1 cellular context compared by ENCODE assay signal in the genomic region with DNA sequence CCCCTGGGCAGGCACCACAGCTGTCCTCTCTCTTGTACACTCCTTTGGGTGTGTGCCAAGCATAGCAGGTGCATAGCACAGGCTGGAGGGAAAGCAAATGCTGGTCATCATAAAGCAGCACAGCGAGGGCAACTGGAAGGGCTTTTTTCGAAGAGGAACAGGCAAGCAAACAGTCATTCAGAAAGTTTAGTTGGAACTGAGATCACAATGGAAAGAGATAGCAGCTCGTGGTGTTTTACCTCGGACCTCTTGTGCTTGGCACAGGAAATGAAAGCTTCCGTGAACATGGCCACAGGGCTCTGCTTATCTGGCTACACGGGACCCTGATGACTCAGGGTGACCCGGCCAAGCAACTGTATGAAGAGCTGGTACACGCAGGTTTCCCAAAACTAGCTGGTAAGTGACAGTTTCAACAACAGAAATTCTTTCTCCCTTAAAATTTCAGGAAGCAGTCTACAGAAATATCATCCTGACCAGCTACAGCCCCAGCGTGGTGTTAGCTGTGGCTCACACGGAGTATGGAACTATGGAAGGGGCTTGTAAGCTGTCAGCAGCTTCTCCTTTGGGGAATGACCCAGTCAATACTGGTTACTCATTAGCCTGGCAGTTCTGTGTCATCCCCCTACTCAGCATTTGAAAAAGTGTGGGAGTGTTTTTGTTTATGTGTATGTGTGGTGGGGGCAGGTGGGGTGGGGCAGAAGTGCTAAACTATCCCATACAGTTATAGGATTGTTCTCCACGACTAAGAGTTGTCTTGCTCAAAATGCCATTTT.
TF ChIP-seq lines count a peak whose summit lies in the region.

No MANE protein-coding gene starts in this region.

TF ChIP-seq in K562, 482 proteins besides CTCF, POLR2A, EP300 and RAD21 (continued from another document and continues in another):
- TF ChIP-seq MEF2A (IDR thresholded peaks at IDR 0.05; ENCODE audit: control insufficient read depth, low read depth, low read length) (no peak), POLR2AphosphoS2 (IDR thresholded peaks at IDR 0.05; ENCODE audit: low read length) (no peak), ZSCAN32 (CRISPR knock-in tag; IDR thresholded peaks at IDR 0.05) (no peak), ZNF75A (CRISPR knock-in tag; IDR thresholded peaks at IDR 0.05) (no peak), PTBP1 (IDR thresholded peaks at IDR 0.05; ENCODE audit: low read depth, low read length) (no peak), SOX6 (IDR thresholded peaks at IDR 0.05) (peak; percentile 49), ATF7 (IDR thresholded peaks at IDR 0.05) (peak; percentile 36; the same call in 1 of the 2 replicates), DIDO1 (tag; IDR thresholded peaks at IDR 0.05; ENCODE audit: low read depth) (no peak; the same call in 1 of the 2 replicates), RUNX1 (IDR thresholded peaks at IDR 0.05; ENCODE audit: low read depth) (no peak), RBM34 (IDR thresholded peaks at IDR 0.05; ENCODE audit: borderline replicate concordance, insufficient read depth, low read length) (no peak), ZNF311 (CRISPR knock-in tag; IDR thresholded peaks at IDR 0.05) (peak; percentile 57; the same call in 1 of the 2 replicates), NELFE (IDR thresholded peaks at IDR 0.05; ENCODE audit: insufficient read depth, insufficient read length) (no peak), ATF4 (CRISPR knock-in tag; IDR thresholded peaks at IDR 0.05) (no peak), KAT8 (IDR thresholded peaks at IDR 0.05; ENCODE audit: low read depth) (no peak), SRSF3 (IDR thresholded peaks at IDR 0.05; ENCODE audit: insufficient read depth, low read length) (no peak), PURB (CRISPR knock-in tag; IDR thresholded peaks at IDR 0.05; ENCODE audit: low read depth) (no peak), TCFL5 (CRISPR knock-in tag; conservative IDR thresholded peaks at IDR 0.05) (no peak), C11orf30 (IDR thresholded peaks at IDR 0.05; ENCODE audit: low read depth) (peak; percentile 18), ZFP91 (CRISPR knock-in tag; IDR thresholded peaks at IDR 0.05) (no peak), RFX1 (IDR thresholded peaks at IDR 0.05) (no peak), CBFA2T2 (conservative IDR thresholded peaks at IDR 0.05) (peak; percentile 36), RCOR1 (IDR thresholded peaks at IDR 0.05; ENCODE audit: borderline replicate concordance in 1 of 2, low read depth in 2 of 2, low read length in 2 of 2) (peak in 1 of 2 experiments; percentile 15; a peak in 1 of 4 replicates), ZNF583 (CRISPR knock-in tag; IDR thresholded peaks at IDR 0.05) (no peak), ETS2 (tag; IDR thresholded peaks at IDR 0.05; ENCODE audit: borderline replicate concordance, poor library complexity, severe bottlenecking) (no peak), ZNF217 (CRISPR knock-in tag; IDR thresholded peaks at IDR 0.05) (no peak), TBL1XR1 (IDR thresholded peaks at IDR 0.05; ENCODE audit: low read length in 2 of 2) (no peak), ZNF586 (CRISPR knock-in tag; conservative IDR thresholded peaks at IDR 0.05) (no peak), KDM1A (IDR thresholded peaks at IDR 0.05) (peak; percentile 61 to 70), EZH2 (IDR thresholded peaks at IDR 0.05; ENCODE audit: borderline replicate concordance, low read depth, low read length) (no peak), CBX3 (IDR thresholded peaks at IDR 0.05; ENCODE audit: borderline replicate concordance in 1 of 2, low read length in 2 of 2) (peak in 1 of 2 experiments; percentile 53; a peak in 1 of 3 replicates), ZNF174 (CRISPR knock-in tag; IDR thresholded peaks at IDR 0.05) (no peak), HNRNPH1 (optimal IDR thresholded peaks at IDR 0.05; ENCODE audit: low read depth, low read length) (no peak), TSHZ1 (CRISPR knock-in tag; IDR thresholded peaks at IDR 0.05) (no peak), IFI16 (CRISPR knock-in tag; IDR thresholded peaks at IDR 0.05) (no peak), NEUROD1 (IDR thresholded peaks at IDR 0.05; ENCODE audit: borderline replicate concordance, low read depth, low read length, partially characterized antibody) (no peak), TAF1 (IDR thresholded peaks at IDR 0.05; ENCODE audit: control insufficient read depth, extremely low read depth, insufficient read depth, low read length, severe bottlenecking) (peak; percentile 24), TRIM24 (IDR thresholded peaks at IDR 0.05) (peak; percentile 10 to 53; a peak in 1 of 4 replicates), OTX1 (CRISPR knock-in tag; IDR thresholded peaks at IDR 0.05) (no peak), PCBP1 (IDR thresholded peaks at IDR 0.05; ENCODE audit: low read depth, low read length, poor library complexity, severe bottlenecking) (no peak), SMAD1 (IDR thresholded peaks at IDR 0.05; ENCODE audit: low read depth, low read length, partially characterized antibody) (no peak), SETDB1 (IDR thresholded peaks at IDR 0.05; ENCODE audit: low read length) (no peak), TAF7 (tag; IDR thresholded peaks at IDR 0.05) (no peak), CREB3 (tag; conservative IDR thresholded peaks at IDR 0.05; ENCODE audit: low read depth) (peak; percentile 63; the same call in 1 of the 2 replicates), FOS (IDR thresholded peaks at IDR 0.05; ENCODE audit: extremely low read depth, insufficient read length) (peak; percentile 34), ASH1L (IDR thresholded peaks at IDR 0.05; ENCODE audit: borderline replicate concordance, low read depth, partially characterized antibody) (no peak), ZNF444 (CRISPR knock-in tag; IDR thresholded peaks at IDR 0.05) (no peak)
- TF ChIP-seq, protein P1, sequence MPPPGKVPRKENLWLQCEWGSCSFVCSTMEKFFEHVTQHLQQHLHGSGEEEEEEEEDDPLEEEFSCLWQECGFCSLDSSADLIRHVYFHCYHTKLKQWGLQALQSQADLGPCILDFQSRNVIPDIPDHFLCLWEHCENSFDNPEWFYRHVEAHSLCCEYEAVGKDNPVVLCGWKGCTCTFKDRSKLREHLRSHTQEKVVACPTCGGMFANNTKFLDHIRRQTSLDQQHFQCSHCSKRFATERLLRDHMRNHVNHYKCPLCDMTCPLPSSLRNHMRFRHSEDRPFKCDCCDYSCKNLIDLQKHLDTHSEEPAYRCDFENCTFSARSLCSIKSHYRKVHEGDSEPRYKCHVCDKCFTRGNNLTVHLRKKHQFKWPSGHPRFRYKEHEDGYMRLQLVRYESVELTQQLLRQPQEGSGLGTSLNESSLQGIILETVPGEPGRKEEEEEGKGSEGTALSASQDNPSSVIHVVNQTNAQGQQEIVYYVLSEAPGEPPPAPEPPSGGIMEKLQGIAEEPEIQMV (tag; conservative IDR thresholded peaks at IDR 0.05; ENCODE audit: low read depth): no peak
- TF ChIP-seq, protein P2, sequence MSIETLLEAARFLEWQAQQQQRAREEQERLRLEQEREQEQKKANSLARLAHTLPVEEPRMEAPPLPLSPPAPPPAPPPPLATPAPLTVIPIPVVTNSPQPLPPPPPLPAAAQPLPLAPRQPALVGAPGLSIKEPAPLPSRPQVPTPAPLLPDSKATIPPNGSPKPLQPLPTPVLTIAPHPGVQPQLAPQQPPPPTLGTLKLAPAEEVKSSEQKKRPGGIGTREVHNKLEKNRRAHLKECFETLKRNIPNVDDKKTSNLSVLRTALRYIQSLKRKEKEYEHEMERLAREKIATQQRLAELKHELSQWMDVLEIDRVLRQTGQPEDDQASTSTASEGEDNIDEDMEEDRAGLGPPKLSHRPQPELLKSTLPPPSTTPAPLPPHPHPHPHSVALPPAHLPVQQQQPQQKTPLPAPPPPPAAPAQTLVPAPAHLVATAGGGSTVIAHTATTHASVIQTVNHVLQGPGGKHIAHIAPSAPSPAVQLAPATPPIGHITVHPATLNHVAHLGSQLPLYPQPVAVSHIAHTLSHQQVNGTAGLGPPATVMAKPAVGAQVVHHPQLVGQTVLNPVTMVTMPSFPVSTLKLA (conservative IDR thresholded peaks at IDR 0.05): peak in 1 of 2 experiments; percentile 43; a peak in 2 of 4 replicates
- TF ChIP-seq, protein P3, sequence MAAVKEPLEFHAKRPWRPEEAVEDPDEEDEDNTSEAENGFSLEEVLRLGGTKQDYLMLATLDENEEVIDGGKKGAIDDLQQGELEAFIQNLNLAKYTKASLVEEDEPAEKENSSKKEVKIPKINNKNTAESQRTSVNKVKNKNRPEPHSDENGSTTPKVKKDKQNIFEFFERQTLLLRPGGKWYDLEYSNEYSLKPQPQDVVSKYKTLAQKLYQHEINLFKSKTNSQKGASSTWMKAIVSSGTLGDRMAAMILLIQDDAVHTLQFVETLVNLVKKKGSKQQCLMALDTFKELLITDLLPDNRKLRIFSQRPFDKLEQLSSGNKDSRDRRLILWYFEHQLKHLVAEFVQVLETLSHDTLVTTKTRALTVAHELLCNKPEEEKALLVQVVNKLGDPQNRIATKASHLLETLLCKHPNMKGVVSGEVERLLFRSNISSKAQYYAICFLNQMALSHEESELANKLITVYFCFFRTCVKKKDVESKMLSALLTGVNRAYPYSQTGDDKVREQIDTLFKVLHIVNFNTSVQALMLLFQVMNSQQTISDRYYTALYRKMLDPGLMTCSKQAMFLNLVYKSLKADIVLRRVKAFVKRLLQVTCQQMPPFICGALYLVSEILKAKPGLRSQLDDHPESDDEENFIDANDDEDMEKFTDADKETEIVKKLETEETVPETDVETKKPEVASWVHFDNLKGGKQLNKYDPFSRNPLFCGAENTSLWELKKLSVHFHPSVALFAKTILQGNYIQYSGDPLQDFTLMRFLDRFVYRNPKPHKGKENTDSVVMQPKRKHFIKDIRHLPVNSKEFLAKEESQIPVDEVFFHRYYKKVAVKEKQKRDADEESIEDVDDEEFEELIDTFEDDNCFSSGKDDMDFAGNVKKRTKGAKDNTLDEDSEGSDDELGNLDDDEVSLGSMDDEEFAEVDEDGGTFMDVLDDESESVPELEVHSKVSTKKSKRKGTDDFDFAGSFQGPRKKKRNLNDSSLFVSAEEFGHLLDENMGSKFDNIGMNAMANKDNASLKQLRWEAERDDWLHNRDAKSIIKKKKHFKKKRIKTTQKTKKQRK (IDR thresholded peaks at IDR 0.05; ENCODE audit: borderline replicate concordance, low read depth, low read length): no peak
- TF ChIP-seq, protein P4, sequence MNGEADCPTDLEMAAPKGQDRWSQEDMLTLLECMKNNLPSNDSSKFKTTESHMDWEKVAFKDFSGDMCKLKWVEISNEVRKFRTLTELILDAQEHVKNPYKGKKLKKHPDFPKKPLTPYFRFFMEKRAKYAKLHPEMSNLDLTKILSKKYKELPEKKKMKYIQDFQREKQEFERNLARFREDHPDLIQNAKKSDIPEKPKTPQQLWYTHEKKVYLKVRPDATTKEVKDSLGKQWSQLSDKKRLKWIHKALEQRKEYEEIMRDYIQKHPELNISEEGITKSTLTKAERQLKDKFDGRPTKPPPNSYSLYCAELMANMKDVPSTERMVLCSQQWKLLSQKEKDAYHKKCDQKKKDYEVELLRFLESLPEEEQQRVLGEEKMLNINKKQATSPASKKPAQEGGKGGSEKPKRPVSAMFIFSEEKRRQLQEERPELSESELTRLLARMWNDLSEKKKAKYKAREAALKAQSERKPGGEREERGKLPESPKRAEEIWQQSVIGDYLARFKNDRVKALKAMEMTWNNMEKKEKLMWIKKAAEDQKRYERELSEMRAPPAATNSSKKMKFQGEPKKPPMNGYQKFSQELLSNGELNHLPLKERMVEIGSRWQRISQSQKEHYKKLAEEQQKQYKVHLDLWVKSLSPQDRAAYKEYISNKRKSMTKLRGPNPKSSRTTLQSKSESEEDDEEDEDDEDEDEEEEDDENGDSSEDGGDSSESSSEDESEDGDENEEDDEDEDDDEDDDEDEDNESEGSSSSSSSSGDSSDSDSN (IDR thresholded peaks at IDR 0.05; ENCODE audit: borderline replicate concordance in 1 of 2, low read depth in 2 of 2, low read length in 2 of 2): no peak
